In the genomic region with DNA sequence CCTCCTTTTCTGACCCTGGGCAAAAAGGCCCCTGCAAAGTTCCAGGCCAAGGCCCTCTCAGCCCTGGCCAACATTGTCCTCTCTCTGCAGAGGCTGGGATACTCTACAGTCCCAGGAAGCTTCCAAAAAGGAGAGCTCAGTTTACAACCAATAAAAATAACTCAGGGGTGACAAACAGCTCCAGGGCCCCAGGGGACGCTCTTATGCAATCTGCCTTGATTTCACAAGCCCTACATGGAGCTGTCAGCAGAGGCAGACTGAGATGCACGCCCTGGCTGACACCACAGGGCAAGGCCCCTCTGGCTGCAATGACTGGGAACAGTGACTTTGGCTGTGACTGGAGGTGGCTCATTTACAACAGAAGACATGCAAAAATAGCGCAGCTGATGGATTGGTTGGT, we compare ENCODE assay signal across 8 cellular contexts.
DNase-seq lines count a peak whose midpoint lies in the region; ATAC-seq and TF ChIP-seq lines count a peak whose summit lies in the region.

No MANE protein-coding gene starts in this region.

- no peaks in the 10 kb centered on the region for H3K27me3 ChIP-seq in adrenal gland
- no peaks in the 10 kb centered on the region for H3K27me3 ChIP-seq in effector memory CD4-positive, alpha-beta T cell (replicated peaks; ENCODE audit: control insufficient read depth, insufficient read depth, low read length, poor library complexity, severe bottlenecking)

- H3K4me1 ChIP-seq in adrenal gland (replicated peaks in 1 of 2), result peaks cover 0 to 9% of the 10 kb centered on the region in 2 donors
- no peaks in the 10 kb centered on the region for H3K4me1 ChIP-seq in effector memory CD4-positive, alpha-beta T cell (ENCODE audit: control insufficient read depth, insufficient read depth, low read length, poor library complexity, severe bottlenecking)

- WGBS in adrenal gland, 4 donors, result 24 to 51% (median 35%) methylated on average over 2 to 3 of the region's 3 CpGs

- H3K36me3 ChIP-seq in adrenal gland (replicated peaks in 1 of 2), result no peaks in the 10 kb centered on the region
- no peaks in the 10 kb centered on the region for H3K36me3 ChIP-seq in effector memory CD4-positive, alpha-beta T cell (ENCODE audit: control insufficient read depth, insufficient read depth, low read length)

- H3K4me3 ChIP-seq in adrenal gland, result no peak overlapping the region
- H3K4me3 ChIP-seq in effector memory CD4-positive, alpha-beta T cell (ENCODE audit: insufficient read depth, low read depth, low read length, poor library complexity, severe bottlenecking), result no peak overlapping the region

- no peaks in the 10 kb centered on the region for H3K9me3 ChIP-seq in adrenal gland (replicated peaks in 1 of 3)
- H3K9me3 ChIP-seq in effector memory CD4-positive, alpha-beta T cell (ENCODE audit: control insufficient read depth, low read length), result no peaks in the 10 kb centered on the region

- ATAC-seq in left colon (peak; percentile 86), GM19452 (IDR thresholded peaks at IDR 0.05; ENCODE audit: unreplicated experiment) (no peak)

- peak in 1 of 2 donors; percentile 9 for TF ChIP-seq POLR2A in adrenal gland (IDR thresholded peaks at IDR 0.05)

- peak; percentile 67 for DNase-seq in A172 (ENCODE audit: low spot score)
- peak; percentile 57 for DNase-seq in HPDE6-E6E7 (ENCODE audit: extremely low spot score)
- peak; percentile 63 to 94 (median 85) for DNase-seq in adrenal gland
- DNase-seq in left colon, result peak; percentile 42 to 83
- DNase-seq in effector memory CD4-positive, alpha-beta T cell, result no peak
- no peak for DNase-seq in amniotic stem cell (lab: John Stamatoyannopoulos, UW)
- no peak for DNase-seq in cerebellum (ENCODE audit: low spot score)

- peak in 3 of 6 experiments; percentile 15 to 29 (median 24) for TF ChIP-seq CTCF in adrenal gland (IDR thresholded peaks at IDR 0.05)

- intact Hi-C loops in adrenal gland (cut with DNase I) (no loop called here), left colon (cut with DNase I, micrococcal nuclease) (no loop called here)

- peak overlapping the region in 1 of 5 donors; percentile 44 for H3K27ac ChIP-seq in adrenal gland
- no peak overlapping the region for H3K27ac ChIP-seq in effector memory CD4-positive, alpha-beta T cell (ENCODE audit: insufficient read depth, low read length, poor library complexity, severe bottlenecking)

Comparison
In these comparisons a context has a peak if more than half of its experiments do, and no peak if none do; other contexts are left out.
1. DNase-seq: peak in A172 (single experiment), HPDE6-E6E7 (single experiment), adrenal gland (7 of 7) and left colon (2 of 2); none in effector memory CD4-positive, alpha-beta T cell (0 of 3), amniotic stem cell (single experiment) and cerebellum (single experiment).